8 cellular contexts compared by ENCODE assay signal in genomic region chr12:124917841-124918621, GRCh38. TPM values are rescaled to one million over a fixed set of nuclear protein-coding genes. Genes with fewer than 3 reads are reported as not detected.
DNase-seq lines count a peak whose midpoint lies in the region; ATAC-seq and TF ChIP-seq lines count a peak whose summit lies in the region.

No MANE protein-coding gene starts in this region.

- peaks cover 16% of the 10 kb centered on the region for H3K36me3 Mint-ChIP-seq in activated CD4-positive, alpha-beta T cell treated with anti-CD3 and anti-CD28 coated beads, Interleukin-2, amount 10 ng/mL, durations not matched to agents 7 days and 5 days (ENCODE audit: low read depth)

- H3K36me3 ChIP-seq in ascending aorta (peaks cover 7 to 13% of the 10 kb centered on the region in 2 donors), testis (ENCODE audit: low read depth, missing control alignments) (no peaks in the 10 kb centered on the region)

- peak overlapping the region; percentile 100 for H3K27ac Mint-ChIP-seq in activated CD4-positive, alpha-beta T cell treated with anti-CD3 and anti-CD28 coated beads, Interleukin-2, amount 10 ng/mL, durations not matched to agents 7 days and 5 days

- H3K9me3 ChIP-seq in ascending aorta: no peaks in the 10 kb centered on the region
- no peaks in the 10 kb centered on the region for H3K9me3 ChIP-seq in testis

- H3K27me3 Mint-ChIP-seq in activated CD4-positive, alpha-beta T cell treated with anti-CD3 and anti-CD28 coated beads, Interleukin-2, amount 10 ng/mL, durations not matched to agents 7 days and 5 days: no peaks in the 10 kb centered on the region

- H3K9me3 Mint-ChIP-seq in activated CD4-positive, alpha-beta T cell treated with anti-CD3 and anti-CD28 coated beads, Interleukin-2, amount 10 ng/mL, durations not matched to agents 7 days and 5 days: no peaks in the 10 kb centered on the region

- H3K27ac ChIP-seq in ascending aorta (peak overlapping the region; percentile 99 to 100), layer of hippocampus (ENCODE audit: low read depth, low read length) (peak overlapping the region; percentile 100), testis (peak overlapping the region; percentile 100)

- WGBS in testis, 2 donors: 30 to 40% methylated on average over 12 of the region's 12 CpGs

- ATAC-seq in HG03095 (IDR thresholded peaks at IDR 0.05; ENCODE audit: unreplicated experiment): no peak

- H3K4me1 ChIP-seq in ascending aorta: peaks cover 5 to 41% of the 10 kb centered on the region in 2 donors
- peaks cover 37% of the 10 kb centered on the region for H3K4me1 ChIP-seq in testis

- H3K4me3 Mint-ChIP-seq in activated CD4-positive, alpha-beta T cell treated with anti-CD3 and anti-CD28 coated beads, Interleukin-2, amount 10 ng/mL, durations not matched to agents 7 days and 5 days: peak overlapping the region; percentile 99

- CTCF ChIA-PET in activated CD4-positive, alpha-beta T cell treated with anti-CD3 and anti-CD28 coated beads, Interleukin-2, amount 10 ng/mL, durations not matched to agents 7 days and 5 days (lab: Charles Lee): interaction anchor here (0.6 to 5.9 kb wide), 6 partner anchors 10 to 1475 kb away, joined by 3 to 42 read pairs (median 14); no protein-coding TSS in a partner anchor

- H3K27me3 ChIP-seq in ascending aorta (no peaks in the 10 kb centered on the region), layer of hippocampus (ENCODE audit: control insufficient read depth, insufficient read depth, low read length) (no peaks in the 10 kb centered on the region), testis (no peaks in the 10 kb centered on the region)

- no peak for TF ChIP-seq CTCF in ascending aorta (IDR thresholded peaks at IDR 0.05)
- no peak for TF ChIP-seq CTCF in testis (IDR thresholded peaks at IDR 0.05)

- H3K4me3 ChIP-seq in ascending aorta: peak overlapping the region; percentile 45 to 72
- peak overlapping the region; percentile 19 to 43 for H3K4me3 ChIP-seq in testis

- peak; percentile 24 for DNase-seq in activated CD4-positive, alpha-beta T cell treated with anti-CD3 and anti-CD28 coated beads, Interleukin-2, amount 10 ng/mL, durations not matched to agents 7 days and 5 days
- no peak for DNase-seq in activated CD4-positive, alpha-beta T cell treated with anti-CD3 and anti-CD28 coated beads for 1 hour
- DNase-seq in ascending aorta (ENCODE audit: low spot score in 2 of 2): no peak
- no peak for DNase-seq in testis
- no peak for DNase-seq in iPS-NIHi7 (ENCODE audit: extremely low spot score)
- DNase-seq in Kasumi-1 (lab: John Stamatoyannopoulos, UW): no peak

- peaks cover 83% of the 10 kb centered on the region for H3K4me1 Mint-ChIP-seq in activated CD4-positive, alpha-beta T cell treated with anti-CD3 and anti-CD28 coated beads, Interleukin-2, amount 10 ng/mL, durations not matched to agents 7 days and 5 days

- no peak for TF ChIP-seq POLR2A in testis (IDR thresholded peaks at IDR 0.05)

- intact Hi-C loops in ascending aorta (cut with DNase I) (loop anchor here (1.0 to 5.0 kb wide), 3 partner anchors 9 to 69 kb away; partner anchors contain the start of gene DHX37), testis (cut with DNase I; ENCODE audit: low total_unique reads) (no loop called here)

- POLR2A ChIA-PET in activated CD4-positive, alpha-beta T cell treated with anti-CD3 and anti-CD28 coated beads, Interleukin-2, amount 10 ng/mL, durations not matched to agents 7 days and 5 days (lab: Charles Lee): interaction anchor here (1.0 to 2.2 kb wide), 2 partner anchors 11 to 21 kb away, joined by 5 to 15 read pairs; no protein-coding TSS in a partner anchor

RNA-seq across cellular contexts. Expression of gene UBC, which starts 3.6 kb away (rescaled TPM):
- 100 to 1,000 TPM; 749 to 755 TPM for total RNA-seq in activated CD4-positive, alpha-beta T cell treated with anti-CD3 and anti-CD28 coated beads, Interleukin-2, amount 10 ng/mL, durations not matched to agents 7 days and 5 days
- 1,347 TPM for total RNA-seq in ascending aorta
- total RNA-seq in testis: 1,000 to 10,000 TPM; 1,262 to 1,458 TPM
- polyA plus RNA-seq in testis (ENCODE audit: insufficient read depth, low read depth, low replicate concordance): 2,678 TPM

RNA-seq across cellular contexts. Expression of gene SCARB1, which starts 54.4 kb away (rescaled TPM):
- 1 to 10 TPM; 5.3 to 6.2 TPM for total RNA-seq in activated CD4-positive, alpha-beta T cell treated with anti-CD3 and anti-CD28 coated beads, Interleukin-2, amount 10 ng/mL, durations not matched to agents 7 days and 5 days
- 81.1 TPM for total RNA-seq in ascending aorta
- 10 to 100 TPM; 46.9 to 73.6 TPM for total RNA-seq in testis
- 116 TPM for polyA plus RNA-seq in testis (ENCODE audit: insufficient read depth, low read depth, low replicate concordance)

Comparison
In these comparisons a context has a peak if more than half of its experiments do, and no peak if none do; other contexts are left out.
1. RNA of gene SCARB1, which starts 54.4 kb away (total RNA-seq): 81.1 TPM in ascending aorta (single experiment) and 46.9 to 73.6 TPM in testis; 5.3 to 6.2 TPM in activated CD4-positive, alpha-beta T cell treated with anti-CD3 and anti-CD28 coated beads, Interleukin-2, amount 10 ng/mL, durations not matched to agents 7 days and 5 days; every median in the first group is over 4 times any median in the second.
2. Peak in every context shown above with its lines, with median percentiles within 50 percentile points of each other: H3K27ac ChIP-seq.